ENCODE assay signal across 10 cellular contexts in the genomic region with DNA sequence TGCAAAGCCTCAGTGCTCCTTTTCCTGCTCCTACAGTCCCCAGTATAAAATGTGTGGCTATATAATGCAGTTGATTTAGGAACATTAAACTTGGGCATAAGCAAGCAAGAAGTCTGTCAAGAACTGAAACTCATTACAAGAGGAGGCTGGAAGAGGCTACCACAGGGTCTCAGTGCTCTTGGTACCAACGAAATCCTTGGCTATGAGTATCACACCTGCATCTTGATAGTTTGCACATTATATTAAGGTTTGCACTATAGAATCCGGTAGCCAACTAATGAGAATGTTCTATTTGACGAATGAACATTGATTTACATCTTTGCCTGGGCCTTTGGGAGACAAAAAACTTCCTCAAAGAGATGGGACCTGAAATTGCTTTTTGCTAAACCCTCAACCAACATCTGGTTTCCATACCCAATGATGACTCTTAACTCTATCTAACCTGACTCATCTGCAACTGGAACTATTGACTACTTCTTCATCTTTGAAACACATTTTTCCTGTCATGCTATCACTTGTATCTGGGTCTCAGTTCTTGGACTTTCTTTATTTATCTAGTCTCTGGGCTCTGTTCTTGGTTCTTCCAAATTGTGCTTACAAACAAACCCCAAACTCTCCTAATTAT.
DNase-seq lines count a peak whose midpoint lies in the region; ATAC-seq, FAIRE-seq and TF ChIP-seq lines count a peak whose summit lies in the region.
"Had no signal": no experiment of that assay in that cellular context is flagged by ENCODE, and none has a peak within 500 bp of the region (broad histone marks: within the 10 kb centered on the region; RNA-seq: fewer than 3 reads in every experiment).

No MANE protein-coding gene starts in this region.

- H4K20me1 ChIP-seq in GM12878 (ENCODE audit: control insufficient read depth, insufficient read depth): no peaks in the 10 kb centered on the region

- POLR2A ChIA-PET in GM12878 (lab: Charles Lee): no interaction called here

- BruUV-seq in GM12878 (replicated peaks; lab: Mats Ljungman, UMichigan): no TSS peak

- H3K4me2 ChIP-seq in GM12878 (ENCODE audit: control insufficient read depth, insufficient read depth): no peak overlapping the region

- SMC1A ChIA-PET in GM12878 (lab: Charles Lee; ENCODE audit: uncharacterized antibody, unreplicated experiment): interaction anchor here (0.7 to 3.9 kb wide), 14 partner anchors 27 to 531 kb away, joined by 3 to 60 read pairs (median 4); no protein-coding TSS in a partner anchor

- no peaks in the 10 kb centered on the region for H3K36me3 ChIP-seq in GM12878 (ENCODE audit: control insufficient read depth in 2 of 2, insufficient read depth in 2 of 2, low read length in 1 of 2)
- H3K36me3 ChIP-seq: BE2C had no signal

- H3K79me2 ChIP-seq in GM12878 (ENCODE audit: control insufficient read depth, insufficient read depth, low read length): no peaks in the 10 kb centered on the region

- in situ Hi-C loops in GM12878 (cut with MboI): loop anchor here (5.0 to 25.0 kb wide), 5 partner anchors 340 to 1192 kb away; no protein-coding TSS in a partner anchor

- intact Hi-C loops in CD14-positive monocyte (cut with micrococcal nuclease) (loop anchor here in 1 of 2 donors (1.0 to 10.0 kb wide), 3 partner anchors 310 to 1192 kb away; no protein-coding TSS in a partner anchor), GM12878 (cut with micrococcal nuclease; ENCODE audit: unreplicated experiment) (loop anchor here (1.0 to 10.0 kb wide), 12 partner anchors 60 to 1080 kb away; a partner anchor contains a TSS), posterior cingulate gyrus (cut with DNase I) (loop anchor here (1.0 to 5.0 kb wide), 2 partner anchors 528 to 822 kb away; no protein-coding TSS in a partner anchor)

- TF ChIP-seq CTCF in CD14-positive monocyte (IDR thresholded peaks at IDR 0.05): peak; percentile 56
- no peak for TF ChIP-seq CTCF in GM12878 (IDR thresholded peaks at IDR 0.05 in 2 of 3, conservative IDR thresholded peaks at IDR 0.05 in 1 of 3; ENCODE audit: control insufficient read depth in 2 of 3, extremely low read depth in 1 of 3, insufficient read depth in 1 of 3, low read depth in 3 of 3, low read length in 3 of 3)

- TF ChIP-seq POLR2A in GM12878 (IDR thresholded peaks at IDR 0.05; ENCODE audit: low read depth, low read length) (no peak), H54 (IDR thresholded peaks at IDR 0.05; ENCODE audit: low read depth, low read length) (no peak)

- no peak overlapping the region for H2AFZ ChIP-seq in GM12878 (ENCODE audit: control insufficient read depth, low read depth, low read length)

- H3K27me3 Mint-ChIP-seq in CD14-positive monocyte (ENCODE audit: low read depth in 3 of 3): peaks cover 1 to 3% (median 2%) of the 10 kb centered on the region in 3 donors
- H3K27me3 Mint-ChIP-seq: activated naive CD8-positive, alpha-beta T cell had no signal

- H3K4me1 Mint-ChIP-seq in CD14-positive monocyte: peaks cover 2% of the 10 kb centered on the region

- no peak for TF ChIP-seq EP300 in GM12878 (IDR thresholded peaks at IDR 0.05; ENCODE audit: borderline replicate concordance in 1 of 2, control insufficient read depth in 1 of 2, low read depth in 2 of 2, low read length in 2 of 2)

- H3K4me1 ChIP-seq in GM12878 (ENCODE audit: control insufficient read depth, insufficient read depth, low read length): no peaks in the 10 kb centered on the region
- H3K4me1 ChIP-seq: BE2C had no signal

- H3K27ac ChIP-seq in GM12878 (ENCODE audit: control insufficient read depth, insufficient read depth): no peak overlapping the region

- no peak for TF ChIP-seq RAD21 in GM12878 (IDR thresholded peaks at IDR 0.05; ENCODE audit: insufficient read depth, low read depth, low read length)

- H3K4me3 ChIP-seq in GM12878: no peak overlapping the region

- peak overlapping the region in 1 of 7 donors; percentile 8 for H3K27ac Mint-ChIP-seq in CD14-positive monocyte
- H3K27ac Mint-ChIP-seq: activated naive CD8-positive, alpha-beta T cell had no signal

- no peaks in the 10 kb centered on the region; the same call in 2 of the 3 replicates for H3K9me3 ChIP-seq in GM12878 (replicated peaks; ENCODE audit: control insufficient read depth, insufficient read depth, low read length)
- H3K9me3 ChIP-seq: BE2C had no signal

- H3K4me3 Mint-ChIP-seq in CD14-positive monocyte: no peak overlapping the region
- H3K4me3 Mint-ChIP-seq: activated naive CD8-positive, alpha-beta T cell had no signal

- WGBS in GM12878 (ENCODE audit: insufficient coverage, insufficient replicate concordance, low lambda C conversion rate, missing lambda C conversion rate): 25% methylated on average over 3 of the region's 3 CpGs

- no peaks in the 10 kb centered on the region for H3K36me3 Mint-ChIP-seq in CD14-positive monocyte
- H3K36me3 Mint-ChIP-seq: activated naive CD8-positive, alpha-beta T cell had no signal

- no peak overlapping the region for H3K9ac ChIP-seq in GM12878 (ENCODE audit: control insufficient read depth, insufficient read depth, low read length)

- no peaks in the 10 kb centered on the region for H3K27me3 ChIP-seq in GM12878 (replicated peaks in 1 of 2; ENCODE audit: control insufficient read depth in 2 of 2, insufficient read depth in 2 of 2, low read length in 1 of 2)
- H3K27me3 ChIP-seq: BE2C had no signal

- RAD21 ChIA-PET in GM12878 (lab: Charles Lee; ENCODE audit: unreplicated experiment): interaction anchor here (1.0 to 3.8 kb wide), 10 partner anchors 113 to 529 kb away, joined by 3 to 46 read pairs (median 5); no protein-coding TSS in a partner anchor

- peak; percentile 7 for ATAC-seq in GM19452 (IDR thresholded peaks at IDR 0.05; ENCODE audit: unreplicated experiment)
- ATAC-seq in HG03135 (IDR thresholded peaks at IDR 0.05; ENCODE audit: unreplicated experiment): peak; percentile 21
- ATAC-seq in GM12878: peak; percentile 15

- DNase-seq in CD14-positive monocyte (ENCODE audit: low spot score) (no peak), GM12878 (ENCODE audit: low read depth, low spot score) (no peak), activated gamma-delta T cell treated with Interleukin-2 at 50 U/mL for 16 hours (no peak), posterior cingulate gyrus (no peak), H54 (ENCODE audit: insufficient read length, low spot score) (no peak), NCI-H187 (lab: John Stamatoyannopoulos, UW) (no peak)

- FAIRE-seq in GM12878 (lab: Jason Lieb, UNC) (no peak), H54 (lab: Jason Lieb, UNC) (no peak)

- peaks cover 0 to 2% (median 0%) of the 10 kb centered on the region in 7 donors for H3K9me3 Mint-ChIP-seq in CD14-positive monocyte

- CTCF ChIA-PET in GM12878 (lab: Yijun Ruan, JAX): interaction anchor here (0.8 to 8.3 kb wide), 15 partner anchors 9 to 532 kb away, joined by 3 to 107 read pairs (median 4); no protein-coding TSS in a partner anchor

TF ChIP-seq in GM12878, 131 proteins besides CTCF, POLR2A, EP300 and RAD21:
- TF ChIP-seq BACH1 (IDR thresholded peaks at IDR 0.05; ENCODE audit: borderline replicate concordance): no peak
- TF ChIP-seq CHD1 (IDR thresholded peaks at IDR 0.05; ENCODE audit: low read depth, low read length): no peak
- TF ChIP-seq CBX5 (IDR thresholded peaks at IDR 0.05; ENCODE audit: low read depth): 0 out of 2 replicates have a peak, but pooled peaks have one; percentile 1
